ENCODE assay signal across 8 cellular contexts in genomic region chr10:43128958-43129706, GRCh38. TPM values are rescaled to one million over a fixed set of nuclear protein-coding genes. Genes with fewer than 3 reads are reported as not detected.
DNase-seq lines count a peak whose midpoint lies in the region; ATAC-seq and TF ChIP-seq lines count a peak whose summit lies in the region.

No MANE protein-coding gene starts in this region.

- H2AFZ ChIP-seq in mesenchymal stem cell (ENCODE audit: low read depth, low read length), result no peak overlapping the region

- intact Hi-C loops in adrenal gland (cut with DNase I), result no loop called here

- peak overlapping the region; percentile 78 for H3K9ac ChIP-seq in mesenchymal stem cell (ENCODE audit: low read length)

- H4K8ac ChIP-seq in mesenchymal stem cell (ENCODE audit: low read length), result peak overlapping the region; percentile 83

- WGBS in adrenal gland, 4 donors, result 75 to 82% (median 77%) methylated on average over 6 of the region's 6 CpGs
- WGBS in mesenchymal stem cell, result 100% methylated on average over 3 of the region's 6 CpGs

- peak; percentile 84 for ATAC-seq in GM21723 (IDR thresholded peaks at IDR 0.05; ENCODE audit: unreplicated experiment)

- TF ChIP-seq CTCF in GM13977 (IDR thresholded peaks at IDR 0.05; ENCODE audit: extremely low read depth, insufficient read depth, missing control alignments) (no peak), adrenal gland (IDR thresholded peaks at IDR 0.05) (no peak)

- in situ Hi-C loops in GM13977 (cut with MboI; ENCODE audit: low pct_unique_long_range_greater_than_20kb, low sequenced_read_pairs, unreplicated experiment) (no loop called here), KBM-7 (cut with MboI; ENCODE audit: low pct_unique_long_range_greater_than_20kb, low sequenced_read_pairs) (no loop called here)

- H2AK5ac ChIP-seq in mesenchymal stem cell (ENCODE audit: low read length, severe bottlenecking), result peak overlapping the region; percentile 66

- no peaks in the 10 kb centered on the region for H3K36me3 ChIP-seq in adrenal gland (replicated peaks in 1 of 2)
- H3K36me3 ChIP-seq in mesenchymal stem cell (ENCODE audit: control insufficient read depth in 1 of 2, insufficient read depth in 2 of 2, low read depth in 1 of 2, low read length in 2 of 2), result no peaks in the 10 kb centered on the region

- peak overlapping the region in 2 of 5 donors; percentile 36 to 66 for H3K27ac ChIP-seq in adrenal gland
- peak overlapping the region; percentile 77 for H3K27ac ChIP-seq in mesenchymal stem cell (ENCODE audit: low read length, poor library complexity, severe bottlenecking)

- no peaks in the 10 kb centered on the region for H3K4me1 ChIP-seq in adrenal gland (replicated peaks in 1 of 2)
- peaks cover 11% of the 10 kb centered on the region for H3K4me1 ChIP-seq in mesenchymal stem cell (ENCODE audit: control insufficient read depth, insufficient read depth, low read depth, low read length)

- H3K9me3 ChIP-seq in adrenal gland (replicated peaks in 1 of 3) (no peaks in the 10 kb centered on the region), mesenchymal stem cell (ENCODE audit: control insufficient read depth, low read length) (no peaks in the 10 kb centered on the region)

- no peak for TF ChIP-seq POLR2A in adrenal gland (IDR thresholded peaks at IDR 0.05)

- no peak overlapping the region for H2BK5ac ChIP-seq in mesenchymal stem cell (ENCODE audit: low read depth, low read length, poor library complexity, severe bottlenecking)

- DNase-seq in GM13977 (ENCODE audit: low spot score) (peak; percentile 78), KBM-7 (peak; percentile 90), adrenal gland (peak in 4 of 7 donors; percentile 16 to 56 (median 40)), mesenchymal stem cell (peak; percentile 94), NCI-H748 treated with DMSO at 0.1 percent for 48 hours (lab: John Stamatoyannopoulos, UW) (no peak), NCI-H69 (lab: John Stamatoyannopoulos, UW) (no peak), iPS-NIHi7 (ENCODE audit: extremely low spot score) (no peak)

- H3K14ac ChIP-seq in mesenchymal stem cell (ENCODE audit: low read length in 2 of 2), result no peak overlapping the region

- no peaks in the 10 kb centered on the region for H3K79me1 ChIP-seq in mesenchymal stem cell (replicated peaks; ENCODE audit: low read length, poor library complexity, severe bottlenecking)

- H2BK12ac ChIP-seq in mesenchymal stem cell (ENCODE audit: low read length in 2 of 2), result peak overlapping the region; percentile 37 to 95

- peak overlapping the region; percentile 93 for H4K91ac ChIP-seq in mesenchymal stem cell (ENCODE audit: low read length)

- H2BK15ac ChIP-seq in mesenchymal stem cell (ENCODE audit: low read depth, poor library complexity, severe bottlenecking), result peak overlapping the region; percentile 92

- peak overlapping the region; percentile 9 for H3K4me2 ChIP-seq in mesenchymal stem cell (ENCODE audit: low read length, poor library complexity, severe bottlenecking)

- no peaks in the 10 kb centered on the region for H3K27me3 ChIP-seq in adrenal gland
- no peaks in the 10 kb centered on the region for H3K27me3 ChIP-seq in mesenchymal stem cell (ENCODE audit: control insufficient read depth in 1 of 2, insufficient read depth in 1 of 2, low read length in 2 of 2)

- no peak overlapping the region for H3K23ac ChIP-seq in mesenchymal stem cell (ENCODE audit: low read length in 2 of 2)

- H3K18ac ChIP-seq in mesenchymal stem cell (ENCODE audit: low read depth in 1 of 2, low read length in 2 of 2), result peak overlapping the region; percentile 44 to 74

- H2BK120ac ChIP-seq in mesenchymal stem cell (ENCODE audit: low read depth, low read length), result no peak overlapping the region

- H3K4me3 ChIP-seq in adrenal gland, result no peak overlapping the region
- peak overlapping the region in 1 of 2 experiments; percentile 30 for H3K4me3 ChIP-seq in mesenchymal stem cell (ENCODE audit: insufficient read depth in 1 of 2, low read depth in 1 of 2, low read length in 2 of 2)

- peak overlapping the region in 1 of 2 experiments; percentile 89 for H3K4ac ChIP-seq in mesenchymal stem cell (ENCODE audit: low read depth in 1 of 2, low read length in 2 of 2)

RNA-seq across cellular contexts. Expression of gene CSGALNACT2, which starts 9.1 kb away (rescaled TPM):
- 10 to 100 TPM in 7 of 8 donors, 1 to 10 TPM in 1; 7.9 to 19.4 (median 13.5) TPM for total RNA-seq in adrenal gland
- polyA plus RNA-seq in adrenal gland, result 10 to 100 TPM in 1 of 3 donors, 1 to 10 TPM in 2; 5.8 to 15.3 (median 6.5) TPM
- polyA plus RNA-seq in mesenchymal stem cell (2013, experiment 1 of 2), result 35.5 TPM
- 37.6 TPM for polyA plus RNA-seq in mesenchymal stem cell (2013, experiment 2 of 2)

RNA-seq across cellular contexts. Expression of gene RET, which starts 52.3 kb away (rescaled TPM):
- total RNA-seq in adrenal gland, result 10 to 100 TPM in 3 of 8 donors, 1 to 10 TPM in 5; 1.6 to 43.6 (median 3.7) TPM
- polyA plus RNA-seq in adrenal gland, result 10 to 100 TPM in 2 of 3 donors, 1 to 10 TPM in 1; 8.1 to 34.1 (median 24.3) TPM
- polyA plus RNA-seq in mesenchymal stem cell (2013, experiment 1 of 2), result 0.29 TPM
- polyA plus RNA-seq in mesenchymal stem cell (2013, experiment 2 of 2), result 0.42 TPM

Comparison
In these comparisons a context has a peak if more than half of its experiments do, and no peak if none do; other contexts are left out.
1. DNase-seq: peak in GM13977 (single experiment), KBM-7 (single experiment), adrenal gland (4 of 7) and mesenchymal stem cell (single experiment); none in NCI-H748 treated with DMSO at 0.1 percent for 48 hours (single experiment), NCI-H69 (single experiment) and iPS-NIHi7 (single experiment).